In genomic region chr3:50570508-50571279, GRCh38 we compare ENCODE assay signal across 10 cellular contexts. TPM values are rescaled to one million over a fixed set of nuclear protein-coding genes. Genes with fewer than 3 reads are reported as not detected.
DNase-seq lines count a peak whose midpoint lies in the region; ATAC-seq and TF ChIP-seq lines count a peak whose summit lies in the region.
"Had no signal": no experiment of that assay in that cellular context is flagged by ENCODE, and none has a peak within 500 bp of the region (broad histone marks: within the 10 kb centered on the region; RNA-seq: fewer than 3 reads in every experiment).

No MANE protein-coding gene starts in this region.

- H3K4me3 ChIP-seq in foreskin fibroblast (ENCODE audit: low read depth in 1 of 2, low read length in 2 of 2): peak overlapping the region; percentile 98 to 99
- no peak overlapping the region for H3K4me3 ChIP-seq in tibial nerve

- H3K36me3 ChIP-seq in tibial nerve: peaks cover 0 to 29% (median 0%) of the 10 kb centered on the region in 3 donors
- H3K36me3 ChIP-seq: BE2C had no signal

- no peaks in the 10 kb centered on the region for H3K27me3 ChIP-seq in tibial nerve
- H3K27me3 ChIP-seq: BE2C had no signal

- 77 to 78% methylated on average over 4 to 5 of the region's 5 CpGs for WGBS in tibial nerve, 2 donors

- peak; percentile 66 for DNase-seq in activated CD4-positive, alpha-beta T cell treated with anti-CD3 and anti-CD28 coated beads, Interleukin-2, amount 10 ng/mL, durations not matched to agents 24 days and 14 days
- DNase-seq in activated CD4-positive, alpha-beta T cell treated with anti-CD3 and anti-CD28 coated beads for 48 hours: no peak
- no peak for DNase-seq in activated CD4-positive, alpha-beta memory T cell treated with anti-CD3 and anti-CD28 coated beads for 36 hours
- DNase-seq in foreskin fibroblast (no peak), tibial nerve (ENCODE audit: low spot score in 2 of 2) (no peak)
- DNase-seq: BE2C, NCI-H2171 had no signal

- peaks cover 71% of the 10 kb centered on the region for H3K4me1 Mint-ChIP-seq in activated CD4-positive, alpha-beta T cell treated with anti-CD3 and anti-CD28 coated beads, Interleukin-2, amount 10 ng/mL, durations not matched to agents 24 days and 14 days
- peaks cover 67% of the 10 kb centered on the region for H3K4me1 Mint-ChIP-seq in activated CD4-positive, alpha-beta memory T cell treated with anti-CD3 and anti-CD28 coated beads for 36 hours (ENCODE audit: low read depth)
- H3K4me1 Mint-ChIP-seq in stimulated activated memory B cell treated with anti-CD40 and anti-IgM and Interleukin-4, amounts not matched to agents 10 μg/mL and 1 μg/mL and 100 μg/mL, for 72 hours: peaks cover 74% of the 10 kb centered on the region

- POLR2A ChIA-PET in activated CD4-positive, alpha-beta memory T cell treated with anti-CD3 and anti-CD28 coated beads for 36 hours (lab: Charles Lee): interaction anchor here (1.1 to 14.0 kb wide), 6 partner anchors 10 to 233 kb away, joined by 3 to 1013 read pairs (median 16); partner anchors contain the start of genes CISH, CYB561D2, MAPKAPK3 and NPRL2

- no peak for TF ChIP-seq CTCF in foreskin fibroblast (IDR thresholded peaks at IDR 0.05; ENCODE audit: low read depth, low read length)
- no peak for TF ChIP-seq CTCF in tibial nerve (IDR thresholded peaks at IDR 0.05)

- TF ChIP-seq POLR2A in tibial nerve (IDR thresholded peaks at IDR 0.05): no peak

- CTCF ChIA-PET in activated CD4-positive, alpha-beta memory T cell treated with anti-CD3 and anti-CD28 coated beads for 36 hours (lab: Charles Lee): interaction anchor here (0.7 to 14.6 kb wide), 9 partner anchors 11 to 819 kb away, joined by 3 to 908 read pairs (median 13); partner anchors contain the start of genes CISH, CYB561D2, MAPKAPK3 and NPRL2

- no peak for ATAC-seq in stimulated activated memory B cell treated with anti-CD40 and anti-IgM and Interleukin-4, amounts not matched to agents 10 μg/mL and 1 μg/mL and 100 μg/mL, for 72 hours
- ATAC-seq in GM18520 (IDR thresholded peaks at IDR 0.05; ENCODE audit: unreplicated experiment) (no peak), HG03097 (IDR thresholded peaks at IDR 0.05; ENCODE audit: low FRiP score, unreplicated experiment) (no peak)

- H3K9me3 ChIP-seq in tibial nerve: no peaks in the 10 kb centered on the region
- H3K9me3 ChIP-seq: BE2C had no signal

- H3K27ac Mint-ChIP-seq in activated CD4-positive, alpha-beta T cell treated with anti-CD3 and anti-CD28 coated beads, Interleukin-2, amount 10 ng/mL, durations not matched to agents 24 days and 14 days: peak overlapping the region; percentile 99
- peak overlapping the region; percentile 95 for H3K27ac Mint-ChIP-seq in activated CD4-positive, alpha-beta memory T cell treated with anti-CD3 and anti-CD28 coated beads for 36 hours
- H3K27ac Mint-ChIP-seq in stimulated activated memory B cell treated with anti-CD40 and anti-IgM and Interleukin-4, amounts not matched to agents 10 μg/mL and 1 μg/mL and 100 μg/mL, for 72 hours: peak overlapping the region; percentile 87

- peak overlapping the region in 1 of 4 donors; percentile 94 for H3K27ac ChIP-seq in tibial nerve

- TF ChIP-seq EP300 in tibial nerve (IDR thresholded peaks at IDR 0.05): no peak

- intact Hi-C loops in activated CD4-positive, alpha-beta T cell treated with anti-CD3 and anti-CD28 coated beads, Interleukin-2, amount 10 ng/mL, durations not matched to agents 24 days and 14 days (cut with micrococcal nuclease): loop anchor here (5.0 kb wide), 1 partner anchor 397 kb away; no protein-coding TSS in a partner anchor
- intact Hi-C loops in activated CD4-positive, alpha-beta memory T cell treated with anti-CD3 and anti-CD28 coated beads for 36 hours (cut with micrococcal nuclease): loop anchor here (5.0 kb wide), 1 partner anchor 102 kb away; the partner anchor contains the start of gene DOCK3

- no peaks in the 10 kb centered on the region for H3K9me3 Mint-ChIP-seq in activated CD4-positive, alpha-beta T cell treated with anti-CD3 and anti-CD28 coated beads, Interleukin-2, amount 10 ng/mL, durations not matched to agents 24 days and 14 days
- H3K9me3 Mint-ChIP-seq in activated CD4-positive, alpha-beta memory T cell treated with anti-CD3 and anti-CD28 coated beads for 36 hours: no peaks in the 10 kb centered on the region
- no peaks in the 10 kb centered on the region for H3K9me3 Mint-ChIP-seq in stimulated activated memory B cell treated with anti-CD40 and anti-IgM and Interleukin-4, amounts not matched to agents 10 μg/mL and 1 μg/mL and 100 μg/mL, for 72 hours

- peak overlapping the region; percentile 98 for H3K4me3 Mint-ChIP-seq in activated CD4-positive, alpha-beta T cell treated with anti-CD3 and anti-CD28 coated beads, Interleukin-2, amount 10 ng/mL, durations not matched to agents 24 days and 14 days
- peak overlapping the region; percentile 99 for H3K4me3 Mint-ChIP-seq in activated CD4-positive, alpha-beta memory T cell treated with anti-CD3 and anti-CD28 coated beads for 36 hours
- peak overlapping the region; percentile 96 for H3K4me3 Mint-ChIP-seq in stimulated activated memory B cell treated with anti-CD40 and anti-IgM and Interleukin-4, amounts not matched to agents 10 μg/mL and 1 μg/mL and 100 μg/mL, for 72 hours

- H3K36me3 Mint-ChIP-seq in activated CD4-positive, alpha-beta T cell treated with anti-CD3 and anti-CD28 coated beads, Interleukin-2, amount 10 ng/mL, durations not matched to agents 24 days and 14 days (ENCODE audit: low read depth): peaks cover 36% of the 10 kb centered on the region
- H3K36me3 Mint-ChIP-seq in activated CD4-positive, alpha-beta memory T cell treated with anti-CD3 and anti-CD28 coated beads for 36 hours: peaks cover 58% of the 10 kb centered on the region
- peaks cover 11% of the 10 kb centered on the region for H3K36me3 Mint-ChIP-seq in stimulated activated memory B cell treated with anti-CD40 and anti-IgM and Interleukin-4, amounts not matched to agents 10 μg/mL and 1 μg/mL and 100 μg/mL, for 72 hours

- H3K4me1 ChIP-seq in tibial nerve: peaks cover 0 to 62% (median 24%) of the 10 kb centered on the region in 4 donors

- H3K27me3 Mint-ChIP-seq in activated CD4-positive, alpha-beta T cell treated with anti-CD3 and anti-CD28 coated beads, Interleukin-2, amount 10 ng/mL, durations not matched to agents 24 days and 14 days: no peaks in the 10 kb centered on the region
- H3K27me3 Mint-ChIP-seq in activated CD4-positive, alpha-beta memory T cell treated with anti-CD3 and anti-CD28 coated beads for 36 hours: no peaks in the 10 kb centered on the region
- no peaks in the 10 kb centered on the region for H3K27me3 Mint-ChIP-seq in stimulated activated memory B cell treated with anti-CD40 and anti-IgM and Interleukin-4, amounts not matched to agents 10 μg/mL and 1 μg/mL and 100 μg/mL, for 72 hours

RNA-seq across cellular contexts. Expression of gene HEMK1, which starts 1.4 kb away (rescaled TPM):
- 62.9 and 66.0 TPM in 2 replicates for total RNA-seq in activated CD4-positive, alpha-beta T cell treated with anti-CD3 and anti-CD28 coated beads, Interleukin-2, amount 10 ng/mL, durations not matched to agents 24 days and 14 days
- total RNA-seq in activated CD4-positive, alpha-beta memory T cell treated with anti-CD3 and anti-CD28 coated beads for 36 hours: 10 to 100 TPM; 78.7 to 82.6 TPM
- 10 to 100 TPM in 1 of 4 donors, 1 to 10 TPM in 3; 6.9 to 10.2 (median 8.8) TPM for total RNA-seq in tibial nerve

RNA-seq across cellular contexts. Expression of gene C3orf18, which starts 3.1 kb away (rescaled TPM):
- 32.6 and 35.4 TPM in 2 replicates for total RNA-seq in activated CD4-positive, alpha-beta T cell treated with anti-CD3 and anti-CD28 coated beads, Interleukin-2, amount 10 ng/mL, durations not matched to agents 24 days and 14 days
- total RNA-seq in activated CD4-positive, alpha-beta memory T cell treated with anti-CD3 and anti-CD28 coated beads for 36 hours: 10 to 100 TPM; 16.7 to 17.0 TPM
- total RNA-seq in tibial nerve: 10 to 100 TPM; 12.2 to 21.1 (median 19.1) TPM

RNA-seq across cellular contexts. Expression of gene CISH, which starts 40.9 kb away (rescaled TPM):
- 359 and 361 TPM in 2 replicates for total RNA-seq in activated CD4-positive, alpha-beta T cell treated with anti-CD3 and anti-CD28 coated beads, Interleukin-2, amount 10 ng/mL, durations not matched to agents 24 days and 14 days
- 100 to 1,000 TPM; 319 TPM for total RNA-seq in activated CD4-positive, alpha-beta memory T cell treated with anti-CD3 and anti-CD28 coated beads for 36 hours
- 10 to 100 TPM in 1 of 4 donors, 1 to 10 TPM in 3; 5.5 to 15.5 (median 5.8) TPM for total RNA-seq in tibial nerve

RNA-seq across cellular contexts. Expression of gene MAPKAPK3, which starts 46.3 kb away (rescaled TPM):
- total RNA-seq in activated CD4-positive, alpha-beta T cell treated with anti-CD3 and anti-CD28 coated beads, Interleukin-2, amount 10 ng/mL, durations not matched to agents 24 days and 14 days: 199 and 207 TPM in 2 replicates
- total RNA-seq in activated CD4-positive, alpha-beta memory T cell treated with anti-CD3 and anti-CD28 coated beads for 36 hours: 100 to 1,000 TPM; 186 to 187 TPM
- 10 to 100 TPM; 17.2 to 53.7 (median 18.0) TPM for total RNA-seq in tibial nerve

Comparison
In these comparisons a context has a peak if more than half of its experiments do, and no peak if none do; other contexts are left out.
1. H3K4me3 ChIP-seq: peak in foreskin fibroblast (2 of 2); none in tibial nerve (0 of 4).
2. RNA of gene CISH, which starts 40.9 kb away (total RNA-seq): 359 to 361 TPM in activated CD4-positive, alpha-beta T cell treated with anti-CD3 and anti-CD28 coated beads, Interleukin-2, amount 10 ng/mL, durations not matched to agents 24 days and 14 days and 319 TPM in activated CD4-positive, alpha-beta memory T cell treated with anti-CD3 and anti-CD28 coated beads for 36 hours; 5.5 to 15.5 TPM in tibial nerve; every median in the first group is over 10 times any median in the second.
3. Peak in every context shown above with its lines, with median percentiles within 50 percentile points of each other: H3K27ac Mint-ChIP-seq and H3K4me3 Mint-ChIP-seq.